ENCODE assay signal across 9 cellular contexts in genomic region chr6:127459231-127459641, GRCh38. TPM values are rescaled to one million over a fixed set of nuclear protein-coding genes. Genes with fewer than 3 reads are reported as not detected.
DNase-seq lines count a peak whose midpoint lies in the region; ATAC-seq, FAIRE-seq and TF ChIP-seq lines count a peak whose summit lies in the region.
"Had no signal": no experiment of that assay in that cellular context is flagged by ENCODE, and none has a peak within 500 bp of the region (broad histone marks: within the 10 kb centered on the region; RNA-seq: fewer than 3 reads in every experiment).

TSS of gene KIAA0408 (minus strand) at chr6:127459389. CDS start at chr6:127453981, 5,408 bp downstream.

- H3K4me3 ChIP-seq in rectal smooth muscle tissue (ENCODE audit: low read length), result peak within 1 kb of the TSS; percentile 64

- ATAC-seq in Right ventricle myocardium superior (ENCODE audit: poor library complexity), result peak; percentile 93
- no peak for ATAC-seq in GM21825 (IDR thresholded peaks at IDR 0.05; ENCODE audit: unreplicated experiment)

- no peak for TF ChIP-seq POLR2A in H54 (IDR thresholded peaks at IDR 0.05; ENCODE audit: low read depth, low read length)

- peaks cover 15% of the 10 kb centered on the region for H3K4me1 ChIP-seq in rectal smooth muscle tissue (ENCODE audit: control insufficient read depth, insufficient read depth, low read length)

- no peaks in the 10 kb centered on the region for H3K36me3 ChIP-seq in rectal smooth muscle tissue (ENCODE audit: control insufficient read depth, insufficient read depth, low read length)

- intact Hi-C loops in T-helper 2 cell treated with Interferon-gamma antibody and Interleukin-4, amounts not matched to agents 100 ng/mL and 5 ng/mL, for 36 hours (cut with micrococcal nuclease), result no loop called here
- intact Hi-C loops in Right ventricle myocardium superior (cut with DNase I), result no loop called here

- peak within 1 kb of the TSS; percentile 79 for H3K27ac ChIP-seq in rectal smooth muscle tissue (ENCODE audit: low read depth, low read length)

- no peak for FAIRE-seq in H54 (lab: Jason Lieb, UNC)

- H3K9ac ChIP-seq in rectal smooth muscle tissue (ENCODE audit: low read length), result no peak within 1 kb of the TSS

- H3K27me3 ChIP-seq in rectal smooth muscle tissue (ENCODE audit: control insufficient read depth, insufficient read depth, low read length), result no peaks in the 10 kb centered on the region

- DNase-seq in ELF-1 (ENCODE audit: low read depth, low spot score) (peak; percentile 51), Right ventricle myocardium superior (peak; percentile 70), H54 (ENCODE audit: insufficient read length, low spot score) (no peak), NCI-H2171 treated with DMSO at 0.1 percent for 48 hours (lab: John Stamatoyannopoulos, UW) (no peak)
- DNase-seq in stimulated activated CD4-positive, alpha-beta T cell treated with anti-CD3 and anti-CD28 coated beads, Interleukin-2, amount 100 ng/mL, for 24 hours, result no peak
- DNase-seq: NCI-H446 treated with DMSO at 0.1 percent for 48 hours had no signal

RNA-seq across cellular contexts. Expression of gene KIAA0408, which starts in this region (rescaled TPM):
- 10.4 and 11.2 TPM in 2 replicates for total RNA-seq in T-helper 2 cell treated with Interferon-gamma antibody and Interleukin-4, amounts not matched to agents 100 ng/mL and 5 ng/mL, for 36 hours
- 3.1 TPM for total RNA-seq in Right ventricle myocardium superior

Comparison
In these comparisons a context has a peak if more than half of its experiments do, and no peak if none do; other contexts are left out.
1. DNase-seq: peak in ELF-1 (single experiment) and Right ventricle myocardium superior (single experiment); none in H54 (single experiment), NCI-H2171 treated with DMSO at 0.1 percent for 48 hours (single experiment) and stimulated activated CD4-positive, alpha-beta T cell treated with anti-CD3 and anti-CD28 coated beads, Interleukin-2, amount 100 ng/mL, for 24 hours (0 of 2).